Comparison of ENCODE assay signal across 11 cellular contexts in the genomic region with DNA sequence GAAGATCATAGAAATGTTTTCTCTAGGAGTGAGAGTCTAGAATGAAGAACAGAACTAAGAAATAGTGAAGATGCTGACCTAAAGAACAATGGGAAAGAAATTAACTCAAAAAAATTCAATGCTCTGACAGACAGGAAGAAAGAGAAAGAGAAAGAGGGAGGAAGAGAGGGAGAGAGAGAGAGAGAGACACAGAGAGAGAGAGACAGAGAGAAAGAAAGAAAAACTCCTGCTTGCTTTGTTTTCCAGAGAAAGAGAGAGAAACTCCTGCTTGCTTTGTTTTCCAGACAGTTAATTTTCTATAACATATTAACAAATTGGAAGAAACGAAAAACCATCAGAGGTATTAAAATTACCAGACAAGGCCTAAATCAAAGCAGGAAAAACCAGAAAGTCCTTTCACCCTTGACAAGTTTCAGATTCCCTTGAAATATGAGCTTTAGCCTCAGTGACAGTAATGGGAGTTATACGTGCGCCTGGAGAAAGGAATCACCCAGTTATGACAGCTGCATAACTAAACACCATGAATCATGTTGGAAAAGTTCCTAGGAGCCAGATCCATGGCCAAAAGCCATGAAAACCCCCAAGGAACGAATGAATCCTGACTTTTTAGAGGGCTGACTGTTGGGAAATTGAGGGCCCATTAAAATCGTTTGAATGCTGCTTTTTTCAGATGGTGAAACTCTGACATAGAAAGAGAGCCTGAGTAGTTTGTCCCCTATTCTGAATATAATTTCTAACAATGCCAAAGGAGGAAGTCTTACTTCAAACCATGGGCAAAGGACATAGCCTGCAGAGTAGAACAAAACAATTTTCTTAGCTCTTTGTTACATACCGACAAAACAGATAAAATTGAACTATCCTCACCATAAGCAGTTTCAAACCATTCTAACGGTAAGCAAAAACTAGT.
DNase-seq lines count a peak whose midpoint lies in the region; ATAC-seq and TF ChIP-seq lines count a peak whose summit lies in the region.
"Had no signal": no experiment of that assay in that cellular context is flagged by ENCODE, and none has a peak within 500 bp of the region (broad histone marks: within the 10 kb centered on the region; RNA-seq: fewer than 3 reads in every experiment).

No MANE protein-coding gene starts in this region.

- WGBS in sigmoid colon, 2 donors, result 53 to 59% methylated on average over 7 of the region's 7 CpGs

- no peak for TF ChIP-seq CTCF in sigmoid colon (IDR thresholded peaks at IDR 0.05)

- H3K9me3 ChIP-seq in sigmoid colon, result no peaks in the 10 kb centered on the region

- H3K27ac Mint-ChIP-seq in activated naive CD8-positive, alpha-beta T cell treated with anti-CD3 and anti-CD28 coated beads for 36 hours, result no peak overlapping the region
- H3K27ac Mint-ChIP-seq: T-helper 2 cell treated with Interferon-gamma antibody and Interleukin-4, amounts not matched to agents 5 μg/mL and 100 μg/mL, for 36 hours had no signal

- H3K4me3 Mint-ChIP-seq in activated naive CD8-positive, alpha-beta T cell treated with anti-CD3 and anti-CD28 coated beads for 36 hours, result no peak overlapping the region
- H3K4me3 Mint-ChIP-seq: T-helper 2 cell treated with Interferon-gamma antibody and Interleukin-4, amounts not matched to agents 5 μg/mL and 100 μg/mL, for 36 hours had no signal

- H3K36me3 ChIP-seq in sigmoid colon, result no peaks in the 10 kb centered on the region

- peaks cover 0 to 28% (median 18%) of the 10 kb centered on the region in 4 donors for H3K4me1 ChIP-seq in sigmoid colon

- intact Hi-C loops in left ventricle myocardium superior (cut with micrococcal nuclease) (no loop called here), sigmoid colon (cut with DNase I) (no loop called here)

- DNase-seq in HS-5 (ENCODE audit: low read depth) (peak; percentile 71), astrocyte of the hippocampus (ENCODE audit: low read depth, low spot score) (peak; percentile 67), left ventricle myocardium superior (no peak), sigmoid colon (peak; percentile 72), NOMO-1 (lab: John Stamatoyannopoulos, UW; ENCODE audit: unreplicated experiment in 2 of 2) (no peak)
- no peak for DNase-seq in activated naive CD8-positive, alpha-beta T cell treated with anti-CD3 and anti-CD28 coated beads for 36 hours
- no peak for DNase-seq in activated effector memory CD4-positive, alpha-beta T cell treated with anti-CD3 and anti-CD28 coated beads, Interleukin-2, amount 50 U/mL, for 16 hours
- DNase-seq: effector CD8-positive, alpha-beta T cell; mesendoderm had no signal

- no peaks in the 10 kb centered on the region for H3K4me1 Mint-ChIP-seq in activated naive CD8-positive, alpha-beta T cell treated with anti-CD3 and anti-CD28 coated beads for 36 hours

- H3K9me3 Mint-ChIP-seq in activated naive CD8-positive, alpha-beta T cell treated with anti-CD3 and anti-CD28 coated beads for 36 hours, result peaks cover 2% of the 10 kb centered on the region
- H3K9me3 Mint-ChIP-seq: T-helper 2 cell treated with Interferon-gamma antibody and Interleukin-4, amounts not matched to agents 5 μg/mL and 100 μg/mL, for 36 hours had no signal

- H3K27me3 ChIP-seq in sigmoid colon, result no peaks in the 10 kb centered on the region

- no peak for TF ChIP-seq POLR2A in sigmoid colon (IDR thresholded peaks at IDR 0.05)

- TF ChIP-seq EP300 in sigmoid colon (IDR thresholded peaks at IDR 0.05), result no peak

- H3K4me3 ChIP-seq in sigmoid colon, result no peak overlapping the region

- no peaks in the 10 kb centered on the region for H3K36me3 Mint-ChIP-seq in activated naive CD8-positive, alpha-beta T cell treated with anti-CD3 and anti-CD28 coated beads for 36 hours

- H3K27me3 Mint-ChIP-seq in activated naive CD8-positive, alpha-beta T cell treated with anti-CD3 and anti-CD28 coated beads for 36 hours, result no peaks in the 10 kb centered on the region

- peak overlapping the region in 3 of 4 donors; percentile 15 to 37 (median 26) for H3K27ac ChIP-seq in sigmoid colon

- ATAC-seq in left ventricle myocardium superior (peak; percentile 92), HG03354 (IDR thresholded peaks at IDR 0.05; ENCODE audit: poor library complexity, severe bottlenecking, unreplicated experiment) (no peak)

Comparison
In these comparisons a context has a peak if more than half of its experiments do, and no peak if none do; other contexts are left out.
1. DNase-seq: peak in HS-5 (single experiment), astrocyte of the hippocampus (single experiment) and sigmoid colon (single experiment); none in left ventricle myocardium superior (single experiment), NOMO-1 (0 of 2), activated naive CD8-positive, alpha-beta T cell treated with anti-CD3 and anti-CD28 coated beads for 36 hours (single experiment) and activated effector memory CD4-positive, alpha-beta T cell treated with anti-CD3 and anti-CD28 coated beads, Interleukin-2, amount 50 U/mL, for 16 hours (single experiment).